2 cellular contexts compared by ENCODE assay signal in genomic region chr19:48367855-48368254, GRCh38.
TF ChIP-seq lines count a peak whose summit lies in the region.

No MANE protein-coding gene starts in this region.

TF ChIP-seq in IMR-90, 13 proteins besides CTCF, POLR2A, EP300 and RAD21:
- no peak for TF ChIP-seq CEBPB (IDR thresholded peaks at IDR 0.05; ENCODE audit: low read depth, low read length)
- TF ChIP-seq BHLHE40 (IDR thresholded peaks at IDR 0.05; ENCODE audit: low read depth, low read length): no peak
- no peak for TF ChIP-seq RCOR1 (IDR thresholded peaks at IDR 0.05; ENCODE audit: insufficient replicate concordance, low read length)

TF ChIP-seq in endothelial cell of umbilical vein, 7 proteins besides CTCF, POLR2A, EP300 and RAD21:
- no peak for TF ChIP-seq MYC (IDR thresholded peaks at IDR 0.05; ENCODE audit: low read depth, low read length)
